ENCODE assay signal across 1 cellular context in genomic region chr5:535781-536698, GRCh38.
TF ChIP-seq lines count a peak whose summit lies in the region.

No MANE protein-coding gene starts in this region.

TF ChIP-seq in HepG2, 621 proteins besides CTCF, POLR2A, EP300 and RAD21 (continues in another document):
- TF ChIP-seq DBP (CRISPR knock-in tag; IDR thresholded peaks at IDR 0.05; ENCODE audit: not compliant biosample characterization) (no peak), ZSCAN12 (CRISPR knock-in tag; IDR thresholded peaks at IDR 0.05) (no peak), ZNF687 (CRISPR knock-in tag; IDR thresholded peaks at IDR 0.05) (peak; percentile 36), ZSCAN21 (CRISPR knock-in tag; IDR thresholded peaks at IDR 0.05; ENCODE audit: borderline replicate concordance) (no peak), ZSCAN29 (CRISPR knock-in tag; conservative IDR thresholded peaks at IDR 0.05) (no peak), CEBPB (IDR thresholded peaks at IDR 0.05; ENCODE audit: borderline replicate concordance, low read depth, low read length) (no peak), MXI1 (IDR thresholded peaks at IDR 0.05; ENCODE audit: borderline replicate concordance, low read depth, low read length) (no peak), SP2 (CRISPR knock-in tag; IDR thresholded peaks at IDR 0.05) (no peak), NFATC3 (CRISPR knock-in tag; IDR thresholded peaks at IDR 0.05) (no peak), REPIN1 (CRISPR knock-in tag; IDR thresholded peaks at IDR 0.05; ENCODE audit: borderline replicate concordance, low read depth) (no peak), SALL1 (CRISPR knock-in tag; IDR thresholded peaks at IDR 0.05) (peak; percentile 57; the same call in 1 of the 2 replicates), RARG (CRISPR knock-in tag; IDR thresholded peaks at IDR 0.05; ENCODE audit: low read depth) (no peak), PAX8 (CRISPR knock-in tag; IDR thresholded peaks at IDR 0.05; ENCODE audit: borderline replicate concordance) (no peak), HMG20B (CRISPR knock-in tag; conservative IDR thresholded peaks at IDR 0.05) (no peak), ZNF205 (CRISPR knock-in tag; IDR thresholded peaks at IDR 0.05) (no peak), MED1 (CRISPR knock-in tag; IDR thresholded peaks at IDR 0.05) (no peak), ZFP37 (CRISPR knock-in tag; IDR thresholded peaks at IDR 0.05; ENCODE audit: borderline replicate concordance) (no peak), ZNF839 (CRISPR knock-in tag; IDR thresholded peaks at IDR 0.05; ENCODE audit: borderline replicate concordance) (no peak), ATRX (CRISPR knock-in tag; IDR thresholded peaks at IDR 0.05; ENCODE audit: borderline replicate concordance) (no peak), MAF1 (CRISPR knock-in tag; IDR thresholded peaks at IDR 0.05; ENCODE audit: borderline replicate concordance) (no peak), ZNF484 (CRISPR knock-in tag; IDR thresholded peaks at IDR 0.05; ENCODE audit: borderline replicate concordance, low read depth) (no peak), RFX5 (IDR thresholded peaks at IDR 0.05; ENCODE audit: low read depth, low read length) (no peak), FOXP1 (IDR thresholded peaks at IDR 0.05) (no peak), FOXP1 (CRISPR knock-in tag; IDR thresholded peaks at IDR 0.05) (peak; percentile 34; the same call in 1 of the 2 replicates), NR1H2 (CRISPR knock-in tag; IDR thresholded peaks at IDR 0.05; ENCODE audit: borderline replicate concordance, low read depth) (no peak), FOXA3 (CRISPR knock-in tag; IDR thresholded peaks at IDR 0.05) (no peak), ZNF441 (CRISPR knock-in tag; IDR thresholded peaks at IDR 0.05; ENCODE audit: borderline replicate concordance) (no peak), ZNF432 (CRISPR knock-in tag; IDR thresholded peaks at IDR 0.05; ENCODE audit: borderline replicate concordance) (no peak), BCL6 (CRISPR knock-in tag; IDR thresholded peaks at IDR 0.05) (0 out of 2 replicates have a peak, but pooled peaks have one; percentile 18), SNAPC2 (CRISPR knock-in tag; IDR thresholded peaks at IDR 0.05) (no peak), CBX1 (IDR thresholded peaks at IDR 0.05; ENCODE audit: low read depth) (no peak), NR2F6 (IDR thresholded peaks at IDR 0.05) (no peak), NR2F6 (CRISPR knock-in tag; IDR thresholded peaks at IDR 0.05) (no peak), ZNF496 (CRISPR knock-in tag; IDR thresholded peaks at IDR 0.05; ENCODE audit: insufficient replicate concordance) (no peak), FOSL2 (CRISPR knock-in tag; IDR thresholded peaks at IDR 0.05) (peak; percentile 15; the same call in 1 of the 2 replicates), ZNF569 (CRISPR knock-in tag; IDR thresholded peaks at IDR 0.05; ENCODE audit: borderline replicate concordance) (no peak), ZFP82 (CRISPR knock-in tag; IDR thresholded peaks at IDR 0.05; ENCODE audit: borderline replicate concordance) (no peak), ZNF580 (CRISPR knock-in tag; IDR thresholded peaks at IDR 0.05; ENCODE audit: borderline replicate concordance, low read depth) (no peak), MED13 (CRISPR knock-in tag; IDR thresholded peaks at IDR 0.05) (no peak)
- TF ChIP-seq, protein P1, sequence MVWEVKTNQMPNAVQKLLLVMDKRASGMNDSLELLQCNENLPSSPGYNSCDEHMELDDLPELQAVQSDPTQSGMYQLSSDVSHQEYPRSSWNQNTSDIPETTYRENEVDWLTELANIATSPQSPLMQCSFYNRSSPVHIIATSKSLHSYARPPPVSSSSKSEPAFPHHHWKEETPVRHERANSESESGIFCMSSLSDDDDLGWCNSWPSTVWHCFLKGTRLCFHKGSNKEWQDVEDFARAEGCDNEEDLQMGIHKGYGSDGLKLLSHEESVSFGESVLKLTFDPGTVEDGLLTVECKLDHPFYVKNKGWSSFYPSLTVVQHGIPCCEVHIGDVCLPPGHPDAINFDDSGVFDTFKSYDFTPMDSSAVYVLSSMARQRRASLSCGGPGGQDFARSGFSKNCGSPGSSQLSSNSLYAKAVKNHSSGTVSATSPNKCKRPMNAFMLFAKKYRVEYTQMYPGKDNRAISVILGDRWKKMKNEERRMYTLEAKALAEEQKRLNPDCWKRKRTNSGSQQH (CRISPR knock-in tag; IDR thresholded peaks at IDR 0.05; ENCODE audit: low read depth), result no peak
- TF ChIP-seq, protein P2, sequence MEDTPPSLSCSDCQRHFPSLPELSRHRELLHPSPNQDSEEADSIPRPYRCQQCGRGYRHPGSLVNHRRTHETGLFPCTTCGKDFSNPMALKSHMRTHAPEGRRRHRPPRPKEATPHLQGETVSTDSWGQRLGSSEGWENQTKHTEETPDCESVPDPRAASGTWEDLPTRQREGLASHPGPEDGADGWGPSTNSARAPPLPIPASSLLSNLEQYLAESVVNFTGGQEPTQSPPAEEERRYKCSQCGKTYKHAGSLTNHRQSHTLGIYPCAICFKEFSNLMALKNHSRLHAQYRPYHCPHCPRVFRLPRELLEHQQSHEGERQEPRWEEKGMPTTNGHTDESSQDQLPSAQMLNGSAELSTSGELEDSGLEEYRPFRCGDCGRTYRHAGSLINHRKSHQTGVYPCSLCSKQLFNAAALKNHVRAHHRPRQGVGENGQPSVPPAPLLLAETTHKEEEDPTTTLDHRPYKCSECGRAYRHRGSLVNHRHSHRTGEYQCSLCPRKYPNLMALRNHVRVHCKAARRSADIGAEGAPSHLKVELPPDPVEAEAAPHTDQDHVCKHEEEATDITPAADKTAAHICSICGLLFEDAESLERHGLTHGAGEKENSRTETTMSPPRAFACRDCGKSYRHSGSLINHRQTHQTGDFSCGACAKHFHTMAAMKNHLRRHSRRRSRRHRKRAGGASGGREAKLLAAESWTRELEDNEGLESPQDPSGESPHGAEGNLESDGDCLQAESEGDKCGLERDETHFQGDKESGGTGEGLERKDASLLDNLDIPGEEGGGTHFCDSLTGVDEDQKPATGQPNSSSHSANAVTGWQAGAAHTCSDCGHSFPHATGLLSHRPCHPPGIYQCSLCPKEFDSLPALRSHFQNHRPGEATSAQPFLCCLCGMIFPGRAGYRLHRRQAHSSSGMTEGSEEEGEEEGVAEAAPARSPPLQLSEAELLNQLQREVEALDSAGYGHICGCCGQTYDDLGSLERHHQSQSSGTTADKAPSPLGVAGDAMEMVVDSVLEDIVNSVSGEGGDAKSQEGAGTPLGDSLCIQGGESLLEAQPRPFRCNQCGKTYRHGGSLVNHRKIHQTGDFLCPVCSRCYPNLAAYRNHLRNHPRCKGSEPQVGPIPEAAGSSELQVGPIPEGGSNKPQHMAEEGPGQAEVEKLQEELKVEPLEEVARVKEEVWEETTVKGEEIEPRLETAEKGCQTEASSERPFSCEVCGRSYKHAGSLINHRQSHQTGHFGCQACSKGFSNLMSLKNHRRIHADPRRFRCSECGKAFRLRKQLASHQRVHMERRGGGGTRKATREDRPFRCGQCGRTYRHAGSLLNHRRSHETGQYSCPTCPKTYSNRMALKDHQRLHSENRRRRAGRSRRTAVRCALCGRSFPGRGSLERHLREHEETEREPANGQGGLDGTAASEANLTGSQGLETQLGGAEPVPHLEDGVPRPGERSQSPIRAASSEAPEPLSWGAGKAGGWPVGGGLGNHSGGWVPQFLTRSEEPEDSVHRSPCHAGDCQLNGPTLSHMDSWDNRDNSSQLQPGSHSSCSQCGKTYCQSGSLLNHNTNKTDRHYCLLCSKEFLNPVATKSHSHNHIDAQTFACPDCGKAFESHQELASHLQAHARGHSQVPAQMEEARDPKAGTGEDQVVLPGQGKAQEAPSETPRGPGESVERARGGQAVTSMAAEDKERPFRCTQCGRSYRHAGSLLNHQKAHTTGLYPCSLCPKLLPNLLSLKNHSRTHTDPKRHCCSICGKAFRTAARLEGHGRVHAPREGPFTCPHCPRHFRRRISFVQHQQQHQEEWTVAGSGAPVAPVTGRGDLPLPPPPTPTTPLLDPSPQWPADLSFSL (CRISPR knock-in tag; IDR thresholded peaks at IDR 0.05), result 0 out of 2 replicates have a peak, but pooled peaks have one; percentile 31
- TF ChIP-seq, protein P3, sequence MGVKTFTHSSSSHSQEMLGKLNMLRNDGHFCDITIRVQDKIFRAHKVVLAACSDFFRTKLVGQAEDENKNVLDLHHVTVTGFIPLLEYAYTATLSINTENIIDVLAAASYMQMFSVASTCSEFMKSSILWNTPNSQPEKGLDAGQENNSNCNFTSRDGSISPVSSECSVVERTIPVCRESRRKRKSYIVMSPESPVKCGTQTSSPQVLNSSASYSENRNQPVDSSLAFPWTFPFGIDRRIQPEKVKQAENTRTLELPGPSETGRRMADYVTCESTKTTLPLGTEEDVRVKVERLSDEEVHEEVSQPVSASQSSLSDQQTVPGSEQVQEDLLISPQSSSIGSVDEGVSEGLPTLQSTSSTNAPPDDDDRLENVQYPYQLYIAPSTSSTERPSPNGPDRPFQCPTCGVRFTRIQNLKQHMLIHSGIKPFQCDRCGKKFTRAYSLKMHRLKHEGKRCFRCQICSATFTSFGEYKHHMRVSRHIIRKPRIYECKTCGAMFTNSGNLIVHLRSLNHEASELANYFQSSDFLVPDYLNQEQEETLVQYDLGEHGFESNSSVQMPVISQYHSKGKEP (CRISPR knock-in tag; IDR thresholded peaks at IDR 0.05), result no peak
- TF ChIP-seq, protein P4, sequence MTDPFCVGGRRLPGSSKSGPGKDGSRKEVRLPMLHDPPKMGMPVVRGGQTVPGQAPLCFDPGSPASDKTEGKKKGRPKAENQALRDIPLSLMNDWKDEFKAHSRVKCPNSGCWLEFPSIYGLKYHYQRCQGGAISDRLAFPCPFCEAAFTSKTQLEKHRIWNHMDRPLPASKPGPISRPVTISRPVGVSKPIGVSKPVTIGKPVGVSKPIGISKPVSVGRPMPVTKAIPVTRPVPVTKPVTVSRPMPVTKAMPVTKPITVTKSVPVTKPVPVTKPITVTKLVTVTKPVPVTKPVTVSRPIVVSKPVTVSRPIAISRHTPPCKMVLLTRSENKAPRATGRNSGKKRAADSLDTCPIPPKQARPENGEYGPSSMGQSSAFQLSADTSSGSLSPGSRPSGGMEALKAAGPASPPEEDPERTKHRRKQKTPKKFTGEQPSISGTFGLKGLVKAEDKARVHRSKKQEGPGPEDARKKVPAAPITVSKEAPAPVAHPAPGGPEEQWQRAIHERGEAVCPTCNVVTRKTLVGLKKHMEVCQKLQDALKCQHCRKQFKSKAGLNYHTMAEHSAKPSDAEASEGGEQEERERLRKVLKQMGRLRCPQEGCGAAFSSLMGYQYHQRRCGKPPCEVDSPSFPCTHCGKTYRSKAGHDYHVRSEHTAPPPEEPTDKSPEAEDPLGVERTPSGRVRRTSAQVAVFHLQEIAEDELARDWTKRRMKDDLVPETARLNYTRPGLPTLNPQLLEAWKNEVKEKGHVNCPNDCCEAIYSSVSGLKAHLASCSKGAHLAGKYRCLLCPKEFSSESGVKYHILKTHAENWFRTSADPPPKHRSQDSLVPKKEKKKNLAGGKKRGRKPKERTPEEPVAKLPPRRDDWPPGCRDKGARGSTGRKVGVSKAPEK (CRISPR knock-in tag; IDR thresholded peaks at IDR 0.05; ENCODE audit: borderline replicate concordance), result no peak
